Comparison of ENCODE assay signal across 8 cellular contexts in genomic region chr21:32392880-32393676, GRCh38. TPM values are rescaled to one million over a fixed set of nuclear protein-coding genes. Genes with fewer than 3 reads are reported as not detected.
DNase-seq lines count a peak whose midpoint lies in the region; ATAC-seq, FAIRE-seq and TF ChIP-seq lines count a peak whose summit lies in the region.

A gene with protein sequence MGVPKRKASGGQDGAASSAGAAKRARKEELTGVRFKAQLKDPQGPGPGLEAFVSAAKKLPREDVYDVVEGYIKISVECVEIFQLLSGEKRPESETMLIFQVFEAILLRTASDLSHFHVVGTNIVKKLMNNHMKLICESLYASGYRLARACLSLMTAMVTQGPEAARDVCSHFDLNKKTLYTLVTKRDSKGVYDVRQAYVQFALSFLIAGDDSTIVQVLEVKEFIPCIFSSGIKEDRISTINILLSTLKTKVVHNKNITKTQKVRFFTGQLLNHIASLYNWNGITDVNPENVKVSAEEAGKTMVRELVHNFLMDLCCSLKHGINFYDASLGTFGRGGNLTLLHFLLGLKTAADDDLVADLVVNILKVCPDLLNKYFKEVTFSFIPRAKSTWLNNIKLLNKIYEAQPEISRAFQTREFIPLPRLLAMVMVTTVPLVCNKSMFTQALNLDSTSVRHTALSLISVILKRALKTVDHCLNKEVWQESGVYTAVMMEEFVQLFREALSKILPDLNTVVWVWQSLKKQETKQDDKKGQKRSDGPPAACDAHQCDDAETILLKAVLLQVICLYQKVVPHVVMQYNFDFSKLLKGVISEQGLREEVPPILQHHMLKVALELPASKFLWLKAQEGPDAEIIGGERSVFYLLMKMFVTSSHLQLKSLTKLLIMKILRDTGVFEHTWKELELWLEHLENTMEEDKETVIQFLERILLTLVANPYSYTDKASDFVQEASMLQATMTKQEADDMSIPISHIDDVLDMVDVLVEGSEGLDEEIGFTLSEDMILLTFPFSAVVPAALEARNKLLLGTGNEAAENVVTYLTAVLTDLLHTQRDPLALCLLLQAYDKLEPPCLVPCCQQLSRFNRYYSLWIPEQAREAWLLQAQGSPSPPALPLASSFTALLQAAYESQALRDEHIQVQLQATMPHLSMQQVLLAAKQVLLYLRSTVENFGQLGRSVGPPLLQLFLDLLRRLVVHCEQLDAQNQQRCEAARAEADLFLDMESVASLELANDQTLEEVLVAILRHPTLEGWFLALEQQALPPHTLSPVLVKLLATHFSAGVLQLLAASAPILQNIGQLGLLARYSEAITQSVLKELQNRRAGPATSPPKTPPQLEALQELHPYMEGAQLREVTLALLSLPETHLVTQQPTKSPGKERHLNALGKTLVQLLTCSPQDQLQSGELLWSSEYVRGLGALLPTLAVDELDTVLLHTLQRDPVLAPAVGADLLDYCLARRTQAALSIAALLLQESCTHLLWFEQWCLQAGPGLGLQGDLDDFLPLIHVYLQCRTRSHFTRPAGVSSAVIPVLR (N-terminal part only) (minus strand): TSS chr21:32393012. CDS start chr21:32392910, 102 bp downstream.

- DNase-seq in CMK (ENCODE audit: low read depth) (peak; percentile 86), HT-29 (ENCODE audit: low spot score) (peak; percentile 91), NOMO-1 (lab: John Stamatoyannopoulos, UW; ENCODE audit: unreplicated experiment in 2 of 2) (peak; percentile 65 to 83), H1 (ENCODE audit: low read depth in 1 of 2, low spot score in 2 of 2) (peak; percentile 34 to 97), mesendoderm (peak; percentile 84)
- DNase-seq in activated CD8-positive, alpha-beta memory T cell treated with anti-CD3 and anti-CD28 coated beads for 48 hours (ENCODE audit: low read depth in 2 of 3, low spot score in 2 of 3) = peak; percentile 89 to 94 (median 93)
- DNase-seq in stimulated activated CD8-positive, alpha-beta memory T cell treated with anti-CD3 and anti-CD28 coated beads, Interleukin-15, amount 100 ng/mL, for 1 hour (ENCODE audit: low read depth) = peak; percentile 90

- no peak within 1 kb of the TSS for H3K14ac ChIP-seq in H1 (ENCODE audit: insufficient read length)

- H3K27ac ChIP-seq in H1 (ENCODE audit: low read depth, low read length) (no peak within 1 kb of the TSS), mesendoderm (ENCODE audit: low read depth, low read length) (no peak within 1 kb of the TSS)

- peak within 1 kb of the TSS; percentile 67; the same call in 1 of the 2 replicates for H3K18ac ChIP-seq in H1 (ENCODE audit: extremely low read depth, low read length)
- no peak within 1 kb of the TSS for H3K18ac ChIP-seq in mesendoderm (ENCODE audit: low read length)

- peaks cover 11 to 14% of the 10 kb centered on the region in 2 experiments for H4K20me1 ChIP-seq in H1 (replicated peaks in 1 of 2; ENCODE audit: control insufficient read depth in 1 of 2, insufficient read depth in 2 of 2, low read length in 2 of 2)

- H3K36me3 ChIP-seq in H1 (ENCODE audit: control insufficient read depth in 2 of 4, insufficient read depth in 4 of 4, low read length in 3 of 4) (no peaks in the 10 kb centered on the region; a peak in 1 of 8 replicates), mesendoderm (ENCODE audit: control insufficient read depth, insufficient read depth, low read length) (no peaks in the 10 kb centered on the region)

- H3K79me1 ChIP-seq in H1 (ENCODE audit: low read depth, low read length) = peaks cover 19% of the 10 kb centered on the region
- H3K79me1 ChIP-seq in mesendoderm (ENCODE audit: low read length) = peaks cover 17% of the 10 kb centered on the region

- H2BK5ac ChIP-seq in H1 (ENCODE audit: low read depth, low read length) (peak within 1 kb of the TSS; percentile 26; the same call in 1 of the 2 replicates), mesendoderm (ENCODE audit: low read length) (no peak within 1 kb of the TSS)

- H3K79me2 ChIP-seq in H1 (ENCODE audit: control insufficient read depth in 1 of 2, insufficient read depth in 2 of 2, low read length in 2 of 2) (peaks cover 22 to 37% of the 10 kb centered on the region in 2 experiments), mesendoderm (ENCODE audit: control insufficient read depth, insufficient read depth, low read length) (peaks cover 34% of the 10 kb centered on the region)

- TF ChIP-seq EP300 in H1 (IDR thresholded peaks at IDR 0.05; ENCODE audit: borderline replicate concordance in 1 of 2, low read depth in 2 of 2, low read length in 2 of 2) = no peak

- 57% methylated on average over 37 of the region's 59 CpGs; no CpG with 5 or more reads in 1 of the 2 experiments for WGBS in H1 (ENCODE audit: extremely low coverage in 1 of 2, insufficient coverage in 1 of 2, insufficient read length in 1 of 2, insufficient replicate concordance in 2 of 2, low coverage in 1 of 2, low lambda C conversion rate in 2 of 2, missing lambda C conversion rate in 1 of 2), 2 experiments
- no CpG with 5 or more reads among the region's 59 CpGs for WGBS in mesendoderm (ENCODE audit: extremely low coverage, insufficient coverage, low lambda C conversion rate)

- peak in 1 of 2 experiments; percentile 68; a peak in 2 of 3 replicates for TF ChIP-seq POLR2A in H1 (IDR thresholded peaks at IDR 0.05; ENCODE audit: control extremely low read depth in 1 of 2, low read depth in 2 of 2, low read length in 2 of 2)

- H3K9me3 ChIP-seq in H1 (ENCODE audit: insufficient read depth in 2 of 2, low read depth in 1 of 2, low read length in 1 of 2) = peaks cover 6 to 7% of the 10 kb centered on the region in 2 experiments; a peak in 2 of 4 replicates

- H2BK20ac ChIP-seq in H1 (ENCODE audit: low read length) = no peak within 1 kb of the TSS

- H2BK15ac ChIP-seq in H1 (ENCODE audit: low read length) (no peak within 1 kb of the TSS), mesendoderm (replicated peaks; ENCODE audit: low read depth) (no peak within 1 kb of the TSS)

- POLR2A ChIA-PET in H1 (lab: Charles Lee; ENCODE audit: partially characterized antibody) = interaction anchor here (0.6 to 1.6 kb wide), 7 partner anchors 9 to 657 kb away, joined by 3 to 6 read pairs (median 4); partner anchors contain the start of gene PAXBP1

- H3K56ac ChIP-seq in H1 (replicated peaks; ENCODE audit: insufficient read length, low read depth, low read length) (no peak within 1 kb of the TSS), mesendoderm (ENCODE audit: low read length) (peak within 1 kb of the TSS; percentile 91)

- H4K8ac ChIP-seq in H1 (ENCODE audit: extremely low read depth, insufficient read depth, low read length) (no peak within 1 kb of the TSS; the same call in 1 of the 2 replicates), mesendoderm (ENCODE audit: low read depth, low read length) (no peak within 1 kb of the TSS)

- H4K5ac ChIP-seq in H1 (ENCODE audit: insufficient read length, low read depth, low read length) (peak within 1 kb of the TSS; percentile 3), mesendoderm (ENCODE audit: low read length) (peak within 1 kb of the TSS; percentile 21)

- no peak within 1 kb of the TSS for H2AFZ ChIP-seq in H1 (ENCODE audit: low read length)

- H3K23ac ChIP-seq in H1 (ENCODE audit: insufficient read length) = no peak within 1 kb of the TSS
- H3K23ac ChIP-seq in mesendoderm (ENCODE audit: low read length) = no peak within 1 kb of the TSS

- H3K4me3 ChIP-seq in H1 (ENCODE audit: extremely low read depth in 1 of 4, insufficient read depth in 2 of 4, low read depth in 3 of 4, low read length in 4 of 4) (peak within 1 kb of the TSS; percentile 79 to 87 (median 81)), mesendoderm (ENCODE audit: low read length) (peak within 1 kb of the TSS; percentile 98)

- H3K4me1 ChIP-seq in H1 (replicated peaks in 1 of 4; ENCODE audit: control insufficient read depth in 3 of 4, insufficient read depth in 4 of 4, low read length in 3 of 4) (peaks cover 0 to 6% (median 5%) of the 10 kb centered on the region in 4 experiments), mesendoderm (ENCODE audit: control insufficient read depth, low read depth, low read length) (no peaks in the 10 kb centered on the region)

- no peak within 1 kb of the TSS for H2BK120ac ChIP-seq in H1 (replicated peaks; ENCODE audit: low read depth, low read length)
- H2BK120ac ChIP-seq in mesendoderm (ENCODE audit: low read depth, low read length) = no peak within 1 kb of the TSS

- H3K4ac ChIP-seq in H1 (replicated peaks; ENCODE audit: insufficient read length, low read depth, low read length) = no peak within 1 kb of the TSS
- no peak within 1 kb of the TSS for H3K4ac ChIP-seq in mesendoderm (ENCODE audit: low read depth, low read length)

- CTCF ChIA-PET in H1 (lab: Charles Lee; ENCODE audit: partially characterized antibody) = interaction anchor here (1.2 to 1.9 kb wide), 8 partner anchors 9 to 212 kb away, joined by 3 to 9 read pairs (median 4); no protein-coding TSS in a partner anchor

- no peak for TF ChIP-seq RAD21 in H1 (IDR thresholded peaks at IDR 0.05 in 1 of 2, conservative IDR thresholded peaks at IDR 0.05 in 1 of 2; ENCODE audit: low read depth in 2 of 2, low read length in 2 of 2)

- peak within 1 kb of the TSS; percentile 86; the same call in 1 of the 2 replicates for H2AK5ac ChIP-seq in H1 (ENCODE audit: low read depth, low read length)
- peak within 1 kb of the TSS; percentile 24 for H2AK5ac ChIP-seq in mesendoderm (ENCODE audit: low read length)

- 0 out of 2 replicates have a peak, but pooled peaks cover 5% of the 10 kb centered on the region for H3K23me2 ChIP-seq in H1 (ENCODE audit: low read depth, low read length)

- no peak within 1 kb of the TSS for H2BK12ac ChIP-seq in H1 (ENCODE audit: low read depth, low read length)

- H3K9ac ChIP-seq in H1 (replicated peaks in 1 of 4; ENCODE audit: extremely low read depth in 1 of 4, low read depth in 3 of 4, low read length in 3 of 4) (peak within 1 kb of the TSS; percentile 9 to 42 (median 38)), mesendoderm (ENCODE audit: low read length) (peak within 1 kb of the TSS; percentile 90)

- no peak for FAIRE-seq in H1 (lab: Jason Lieb, UNC)

- H3K4me2 ChIP-seq in H1 (ENCODE audit: insufficient read depth in 1 of 2, low read depth in 2 of 2, low read length in 2 of 2) (peak within 1 kb of the TSS; percentile 71 to 89), mesendoderm (ENCODE audit: low read length) (peak within 1 kb of the TSS; percentile 97)

- no peak within 1 kb of the TSS for H4K91ac ChIP-seq in H1 (replicated peaks; ENCODE audit: insufficient read length, low read length)

- peak; percentile 91 for ATAC-seq in GM19467 (IDR thresholded peaks at IDR 0.05; ENCODE audit: unreplicated experiment)

- no peak for TF ChIP-seq CTCF in H1 (IDR thresholded peaks at IDR 0.05; ENCODE audit: control extremely low read depth in 1 of 3, insufficient read depth in 1 of 3, low read depth in 1 of 3, low read length in 3 of 3)

- H3K27me3 ChIP-seq in H1 (replicated peaks in 1 of 4; ENCODE audit: control insufficient read depth in 3 of 4, extremely low read depth in 1 of 4, insufficient read depth in 3 of 4, low read length in 3 of 4) (peaks cover 0 to 7% (median 6%) of the 10 kb centered on the region in 4 experiments; a peak in 5 of 7 replicates), mesendoderm (ENCODE audit: insufficient read depth, low read length, poor library complexity) (peaks cover 3% of the 10 kb centered on the region)

RNA-seq across cellular contexts. Expression of the gene that starts here (rescaled TPM):
- total RNA-seq in HT-29 (2014; rRNA removed; shearing (Covaris generic)) = 12.5 and 13.9 TPM in 2 replicates
- total RNA-seq in H1 (2021; fragmentation: NEBNext Ultra II Directional; extraction: Animal tissue kit (Norgen Biotek cat#: 25700)) = 28.2 and 28.9 TPM in 2 replicates
- 8.1 and 10.1 TPM in 2 replicates for polyA plus RNA-seq in H1 (2011; rRNA removed)
- 8.1 TPM for polyA plus RNA-seq in H1 (2011; cell fraction: cytosol; rRNA removed)
- polyA plus RNA-seq in H1 (2011; cell fraction: nucleus; rRNA removed) = 19.7 TPM
- polyA plus RNA-seq in H1 (2012, experiment 1 of 2) = 13.8 to 16.7 TPM (median 15.8 TPM) in 4 replicates
- 6.4 TPM for polyA plus RNA-seq in H1 (2012, experiment 2 of 2)
- polyA plus RNA-seq in H1 (2013, experiment 1 of 2) = 10.6 TPM
- 9.4 TPM for polyA plus RNA-seq in H1 (2013, experiment 2 of 2)
- 31.1 and 35.5 TPM in 2 replicates for polyA minus RNA-seq in H1 (2011; rRNA and poly(A)+ RNA removed)
- 20.4 TPM for polyA minus RNA-seq in H1 (2011; cell fraction: cytosol; rRNA and poly(A)+ RNA removed)
- 29.3 TPM for polyA minus RNA-seq in H1 (2011; cell fraction: nucleus; rRNA and poly(A)+ RNA removed)
- 7.0 TPM for polyA plus RNA-seq in mesendoderm (2013, experiment 1 of 2)
- 6.7 TPM for polyA plus RNA-seq in mesendoderm (2013, experiment 2 of 2)
